1 cellular context compared by ENCODE assay signal in genomic region chrX:31356501-31357263, GRCh38.
TF ChIP-seq lines count a peak whose summit lies in the region.

No MANE protein-coding gene starts in this region.

TF ChIP-seq in HepG2, 621 proteins besides CTCF, POLR2A, EP300 and RAD21 (continued from another document and continues in another):
- TF ChIP-seq TFE3 (CRISPR knock-in tag; IDR thresholded peaks at IDR 0.05), result no peak
- no peak for TF ChIP-seq TFDP1 (CRISPR knock-in tag; IDR thresholded peaks at IDR 0.05; ENCODE audit: borderline replicate concordance)
- no peak for TF ChIP-seq ZFYVE20 (CRISPR knock-in tag; IDR thresholded peaks at IDR 0.05; ENCODE audit: borderline replicate concordance, low read depth)
- TF ChIP-seq ZNF777 (CRISPR knock-in tag; IDR thresholded peaks at IDR 0.05), result no peak
- no peak for TF ChIP-seq ETS1 (CRISPR knock-in tag; IDR thresholded peaks at IDR 0.05)
- TF ChIP-seq HNRNPK (IDR thresholded peaks at IDR 0.05; ENCODE audit: low read depth, low read length, poor library complexity, severe bottlenecking), result no peak
- peak; percentile 48; the same call in 1 of the 2 replicates for TF ChIP-seq MED1 (CRISPR knock-in tag; IDR thresholded peaks at IDR 0.05)
- TF ChIP-seq ZNF704 (CRISPR knock-in tag; IDR thresholded peaks at IDR 0.05; ENCODE audit: borderline replicate concordance), result no peak
- no peak for TF ChIP-seq TERF1 (CRISPR knock-in tag; IDR thresholded peaks at IDR 0.05)
- TF ChIP-seq NFE2L2 (IDR thresholded peaks at IDR 0.05; ENCODE audit: low read length), result no peak
- no peak for TF ChIP-seq ZNF280B (CRISPR knock-in tag; IDR thresholded peaks at IDR 0.05; ENCODE audit: borderline replicate concordance)
- TF ChIP-seq TP53 (CRISPR knock-in tag; conservative IDR thresholded peaks at IDR 0.05), result no peak
- TF ChIP-seq ATF4 (CRISPR knock-in tag; IDR thresholded peaks at IDR 0.05), result peak in 1 of 2 experiments; percentile 52; a peak in 2 of 4 replicates
- TF ChIP-seq ZFAT (CRISPR knock-in tag; conservative IDR thresholded peaks at IDR 0.05), result no peak
- no peak for TF ChIP-seq EHMT2 (IDR thresholded peaks at IDR 0.05; ENCODE audit: borderline replicate concordance, low read depth, low read length)
- no peak for TF ChIP-seq ZBTB44 (CRISPR knock-in tag; IDR thresholded peaks at IDR 0.05)
- no peak for TF ChIP-seq THAP7 (CRISPR knock-in tag; IDR thresholded peaks at IDR 0.05)
- TF ChIP-seq DRAP1 (CRISPR knock-in tag; IDR thresholded peaks at IDR 0.05), result no peak
- TF ChIP-seq REXO4 (CRISPR knock-in tag; IDR thresholded peaks at IDR 0.05; ENCODE audit: borderline replicate concordance), result no peak
- no peak for TF ChIP-seq ZNF589 (CRISPR knock-in tag; conservative IDR thresholded peaks at IDR 0.05)
- TF ChIP-seq SALL1 (CRISPR knock-in tag; IDR thresholded peaks at IDR 0.05), result peak; percentile 25; the same call in 1 of the 2 replicates
- no peak for TF ChIP-seq U2AF1 (optimal IDR thresholded peaks at IDR 0.05; ENCODE audit: low read depth, low read length)
- no peak for TF ChIP-seq E2F5 (CRISPR knock-in tag; conservative IDR thresholded peaks at IDR 0.05)
- no peak for TF ChIP-seq HDAC1 (CRISPR knock-in tag; IDR thresholded peaks at IDR 0.05)
- no peak for TF ChIP-seq ZNF383 (CRISPR knock-in tag; IDR thresholded peaks at IDR 0.05; ENCODE audit: borderline replicate concordance)
- no peak for TF ChIP-seq DMTF1 (CRISPR knock-in tag; IDR thresholded peaks at IDR 0.05)
- peak; percentile 60 for TF ChIP-seq NCOA2 (CRISPR knock-in tag; IDR thresholded peaks at IDR 0.05)
- TF ChIP-seq MIXL1 (CRISPR knock-in tag; IDR thresholded peaks at IDR 0.05), result peak; percentile 55
- no peak for TF ChIP-seq BORCS8-MEF2B (CRISPR knock-in tag; IDR thresholded peaks at IDR 0.05)
- TF ChIP-seq HMG20A (CRISPR knock-in tag; IDR thresholded peaks at IDR 0.05; ENCODE audit: borderline replicate concordance), result peak; percentile 82
- no peak for TF ChIP-seq ZSCAN21 (CRISPR knock-in tag; IDR thresholded peaks at IDR 0.05; ENCODE audit: borderline replicate concordance)
- peak; percentile 72 for TF ChIP-seq ARID3A (IDR thresholded peaks at IDR 0.05; ENCODE audit: low read depth, low read length)
- no peak for TF ChIP-seq ZMYM4 (CRISPR knock-in tag; IDR thresholded peaks at IDR 0.05)
- no peak for TF ChIP-seq ZNF296 (CRISPR knock-in tag; conservative IDR thresholded peaks at IDR 0.05)
- no peak for TF ChIP-seq FOXP1 (IDR thresholded peaks at IDR 0.05)
- TF ChIP-seq FOXP1 (CRISPR knock-in tag; IDR thresholded peaks at IDR 0.05), result peak; percentile 77; the same call in 1 of the 2 replicates
- TF ChIP-seq PRMT3 (CRISPR knock-in tag; IDR thresholded peaks at IDR 0.05; ENCODE audit: borderline replicate concordance, low read depth), result no peak
- TF ChIP-seq TSC22D2 (CRISPR knock-in tag; IDR thresholded peaks at IDR 0.05; ENCODE audit: borderline replicate concordance), result no peak
- no peak for TF ChIP-seq ELF4 (CRISPR knock-in tag; IDR thresholded peaks at IDR 0.05; ENCODE audit: borderline replicate concordance)
- TF ChIP-seq CEBPB (IDR thresholded peaks at IDR 0.05; ENCODE audit: borderline replicate concordance, low read depth, low read length), result peak; percentile 48
